Comparison of ENCODE assay signal across 11 cellular contexts in genomic region chr10:131452926-131453771, GRCh38.
A peak's percentile ranks its signal among the peaks of the same experiment; 100 is the strongest.
DNase-seq lines count a peak whose midpoint lies in the region; ATAC-seq and TF ChIP-seq lines count a peak whose summit lies in the region.
"Had no signal": no experiment of that assay in that cellular context is flagged by ENCODE, and none has a peak within 500 bp of the region (broad histone marks: within the 10 kb centered on the region; RNA-seq: fewer than 3 reads in every experiment).

No MANE protein-coding gene starts in this region.

- DNase-seq in endodermal cell = peak; percentile 92
- peak; percentile 36 for DNase-seq in progenitor cell of endocrine pancreas (ENCODE audit: low spot score, unreplicated experiment)
- no peak for DNase-seq in RPMI8226
- no peak for DNase-seq in T-helper 17 cell

- H3K9me3 ChIP-seq in endodermal cell (ENCODE audit: control insufficient read depth, low read length) = no peaks in the 10 kb centered on the region
- no peaks in the 10 kb centered on the region for H3K9me3 ChIP-seq in T-helper 17 cell (ENCODE audit: control insufficient read depth, low read length, poor library complexity, severe bottlenecking)

- no peak for TF ChIP-seq CTCF in endodermal cell (conservative IDR thresholded peaks at IDR 0.05)
- TF ChIP-seq CTCF in progenitor cell of endocrine pancreas (IDR thresholded peaks at IDR 0.05; ENCODE audit: unreplicated experiment) = no peak

- peak overlapping the region; percentile 62 for H3K4me3 Mint-ChIP-seq in endodermal cell
- peak overlapping the region; percentile 51 for H3K4me3 Mint-ChIP-seq in progenitor cell of endocrine pancreas (ENCODE audit: low read depth)
- H3K4me3 Mint-ChIP-seq in activated T-helper 17 cell treated with anti-CD3 and anti-CD28 coated beads, Interleukin-2, amount 50 U/mL, for 72 hours = no peak overlapping the region
- no peak overlapping the region for H3K4me3 Mint-ChIP-seq in T-helper 17 cell
- H3K4me3 Mint-ChIP-seq: activated T-helper 1 cell treated with anti-CD3 and anti-CD28 coated beads, Interleukin-12 subunit alpha, Interleukin-12 subunit beta, Interleukin-2, Interleukin-4 antibody, amounts not matched to agents 30 ng/mL and 10 ng/mL and 1 ng/mL, durations not matched to agents 14 hours and 24 hours and 36 hours had no signal

- ATAC-seq in HG03159 (IDR thresholded peaks at IDR 0.05; ENCODE audit: unreplicated experiment) (peak; percentile 13), GM21390 (IDR thresholded peaks at IDR 0.05; ENCODE audit: unreplicated experiment) (no peak), T-helper 17 cell (no peak)
- no peak for ATAC-seq in activated T-helper 17 cell treated with anti-CD3 and anti-CD28 coated beads, Interleukin-2, amount 50 U/mL, for 72 hours (replicated peaks)

- H3K27ac ChIP-seq in endodermal cell (ENCODE audit: low read depth, low read length) = peak overlapping the region; percentile 66
- H3K27ac ChIP-seq in layer of hippocampus (ENCODE audit: low read depth, low read length) = peak overlapping the region; percentile 65
- H3K27ac ChIP-seq: RWPE1 had no signal

- H3K27ac Mint-ChIP-seq in endodermal cell (peak overlapping the region; percentile 74), progenitor cell of endocrine pancreas (no peak overlapping the region), T-helper 17 cell (no peak overlapping the region)
- H3K27ac Mint-ChIP-seq in activated T-helper 17 cell treated with anti-CD3 and anti-CD28 coated beads, Interleukin-2, amount 50 U/mL, for 72 hours = no peak overlapping the region
- H3K27ac Mint-ChIP-seq: activated T-helper 1 cell treated with anti-CD3 and anti-CD28 coated beads, Interleukin-12 subunit alpha, Interleukin-12 subunit beta, Interleukin-2, Interleukin-4 antibody, amounts not matched to agents 30 ng/mL and 10 ng/mL and 1 ng/mL, durations not matched to agents 14 hours and 24 hours and 36 hours had no signal

- H3K4me1 ChIP-seq in endodermal cell (ENCODE audit: control insufficient read depth, insufficient read depth, low read length) = peaks cover 6% of the 10 kb centered on the region

- H3K27me3 ChIP-seq in endodermal cell (ENCODE audit: control insufficient read depth, insufficient read depth, low read length, poor library complexity, severe bottlenecking) (peaks cover 9% of the 10 kb centered on the region), layer of hippocampus (ENCODE audit: control insufficient read depth, insufficient read depth, low read length) (no peaks in the 10 kb centered on the region)

- no peak overlapping the region for H3K4me3 ChIP-seq in endodermal cell (ENCODE audit: low read length)

- H3K9ac ChIP-seq in endodermal cell (ENCODE audit: extremely low read depth, low read length, poor library complexity, severe bottlenecking) = no peak overlapping the region

- no peaks in the 10 kb centered on the region for H3K36me3 Mint-ChIP-seq in endodermal cell (ENCODE audit: low read depth)
- H3K36me3 Mint-ChIP-seq in progenitor cell of endocrine pancreas (ENCODE audit: insufficient read depth) = no peaks in the 10 kb centered on the region
- no peaks in the 10 kb centered on the region for H3K36me3 Mint-ChIP-seq in activated T-helper 17 cell treated with anti-CD3 and anti-CD28 coated beads, Interleukin-2, amount 50 U/mL, for 72 hours (ENCODE audit: low read depth)
- H3K36me3 Mint-ChIP-seq in T-helper 17 cell (ENCODE audit: low read depth) = no peaks in the 10 kb centered on the region
- H3K36me3 Mint-ChIP-seq: CD4-positive, alpha-beta memory T cell had no signal

- H3K4me1 Mint-ChIP-seq in endodermal cell (peaks cover 4% of the 10 kb centered on the region), progenitor cell of endocrine pancreas (ENCODE audit: low read depth) (peaks cover 13% of the 10 kb centered on the region), T-helper 17 cell (peaks cover 3% of the 10 kb centered on the region)
- H3K4me1 Mint-ChIP-seq in activated T-helper 17 cell treated with anti-CD3 and anti-CD28 coated beads, Interleukin-2, amount 50 U/mL, for 72 hours = no peaks in the 10 kb centered on the region

- H3K27me3 Mint-ChIP-seq in endodermal cell (ENCODE audit: insufficient read depth) (peaks cover 10% of the 10 kb centered on the region), progenitor cell of endocrine pancreas (peaks cover 9% of the 10 kb centered on the region), T-helper 17 cell (peaks cover 24% of the 10 kb centered on the region)
- peaks cover 12% of the 10 kb centered on the region for H3K27me3 Mint-ChIP-seq in activated T-helper 17 cell treated with anti-CD3 and anti-CD28 coated beads, Interleukin-2, amount 50 U/mL, for 72 hours

- H3K36me3 ChIP-seq in endodermal cell (ENCODE audit: control insufficient read depth, insufficient read depth, low read length) = no peaks in the 10 kb centered on the region

- H3K9me3 Mint-ChIP-seq in endodermal cell (no peaks in the 10 kb centered on the region), progenitor cell of endocrine pancreas (ENCODE audit: low read depth) (no peaks in the 10 kb centered on the region)
- H3K9me3 Mint-ChIP-seq in activated T-helper 17 cell treated with anti-CD3 and anti-CD28 coated beads, Interleukin-2, amount 50 U/mL, for 72 hours = no peaks in the 10 kb centered on the region
- H3K9me3 Mint-ChIP-seq: activated T-helper 1 cell treated with anti-CD3 and anti-CD28 coated beads, Interleukin-12 subunit alpha, Interleukin-12 subunit beta, Interleukin-2, Interleukin-4 antibody, amounts not matched to agents 30 ng/mL and 10 ng/mL and 1 ng/mL, durations not matched to agents 14 hours and 24 hours and 36 hours; CD4-positive, alpha-beta memory T cell had no signal

- WGBS in endodermal cell (ENCODE audit: insufficient coverage in 1 of 2, insufficient read length in 1 of 2), 2 experiments = 49 to 75% methylated on average over 11 to 38 of the region's 38 CpGs

Comparison
In these comparisons a context has a peak if more than half of its experiments do, and no peak if none do; other contexts are left out.
1. DNase-seq: peak in endodermal cell (single experiment) and progenitor cell of endocrine pancreas (single experiment); none in RPMI8226 (single experiment) and T-helper 17 cell (0 of 3).
2. H3K4me3 Mint-ChIP-seq: peak in endodermal cell (single experiment) and progenitor cell of endocrine pancreas (single experiment); none in activated T-helper 17 cell treated with anti-CD3 and anti-CD28 coated beads, Interleukin-2, amount 50 U/mL, for 72 hours (single experiment) and T-helper 17 cell (single experiment).